11 cellular contexts compared by ENCODE assay signal in genomic region chr13:75798353-75799245, GRCh38.
DNase-seq lines count a peak whose midpoint lies in the region; ATAC-seq and TF ChIP-seq lines count a peak whose summit lies in the region.
"Had no signal": no experiment of that assay in that cellular context is flagged by ENCODE, and none has a peak within 500 bp of the region (broad histone marks: within the 10 kb centered on the region; RNA-seq: fewer than 3 reads in every experiment).

No MANE protein-coding gene starts in this region.

- peak overlapping the region; percentile 2 for H3K4me3 Mint-ChIP-seq in T-helper 2 cell treated with Interferon-gamma antibody and Interleukin-4, amounts not matched to agents 5 μg/mL and 100 μg/mL, for 36 hours
- H3K4me3 Mint-ChIP-seq in mesothelial cell of epicardium: no peak overlapping the region
- H3K4me3 Mint-ChIP-seq: natural killer cell had no signal

- peak overlapping the region; percentile 49 for H3K27ac Mint-ChIP-seq in T-helper 2 cell treated with Interferon-gamma antibody and Interleukin-4, amounts not matched to agents 5 μg/mL and 100 μg/mL, for 36 hours
- H3K27ac Mint-ChIP-seq in mesothelial cell of epicardium: no peak overlapping the region
- H3K27ac Mint-ChIP-seq: natural killer cell had no signal

- peaks cover 41% of the 10 kb centered on the region for H3K4me1 Mint-ChIP-seq in T-helper 2 cell treated with Interferon-gamma antibody and Interleukin-4, amounts not matched to agents 5 μg/mL and 100 μg/mL, for 36 hours (ENCODE audit: low read depth)
- H3K4me1 Mint-ChIP-seq in mesothelial cell of epicardium: peaks cover 15% of the 10 kb centered on the region

- no peaks in the 10 kb centered on the region for H3K27me3 Mint-ChIP-seq in T-helper 2 cell treated with Interferon-gamma antibody and Interleukin-4, amounts not matched to agents 5 μg/mL and 100 μg/mL, for 36 hours (ENCODE audit: low read depth)
- no peaks in the 10 kb centered on the region for H3K27me3 Mint-ChIP-seq in mesothelial cell of epicardium (ENCODE audit: low read depth)

- H3K36me3 Mint-ChIP-seq in T-helper 2 cell treated with Interferon-gamma antibody and Interleukin-4, amounts not matched to agents 5 μg/mL and 100 μg/mL, for 36 hours (ENCODE audit: low read depth): peaks cover 12% of the 10 kb centered on the region
- H3K36me3 Mint-ChIP-seq in mesothelial cell of epicardium: peaks cover 21% of the 10 kb centered on the region
- H3K36me3 Mint-ChIP-seq: natural killer cell had no signal

- ATAC-seq in HG03521 (IDR thresholded peaks at IDR 0.05; ENCODE audit: unreplicated experiment) (no peak), HG03520 (IDR thresholded peaks at IDR 0.05; ENCODE audit: unreplicated experiment) (no peak)
- ATAC-seq: natural killer cell had no signal

- in situ Hi-C loops in ACHN (cut with HindIII; ENCODE audit: low pct_ligation_motif_present, low pct_unique_long_range_greater_than_20kb, low sequenced_read_pairs): no loop called here

- H3K4me3 ChIP-seq in GM06990 (replicated peaks; ENCODE audit: low read depth, low read length): no peak overlapping the region
- H3K4me3 ChIP-seq: thoracic aorta had no signal

- no peaks in the 10 kb centered on the region for H3K27me3 ChIP-seq in GM06990 (replicated peaks; ENCODE audit: control insufficient read depth, insufficient read depth, low read length)

- DNase-seq in ACHN: peak; percentile 22
- DNase-seq in GM06990 (ENCODE audit: extremely low read depth, insufficient read length): peak; percentile 9
- peak; percentile 11 for DNase-seq in T-helper 2 cell treated with Interferon-gamma antibody and Interleukin-4, amounts not matched to agents 5 μg/mL and 100 μg/mL, for 36 hours (ENCODE audit: low spot score)
- DNase-seq in iris pigment epithelial cell (ENCODE audit: low read depth): peak; percentile 58
- no peak for DNase-seq in mesothelial cell of epicardium (ENCODE audit: low spot score in 2 of 2, unreplicated experiment in 2 of 2)
- DNase-seq in NCI-H526 treated with DMSO at 0.1 percent for 48 hours (lab: John Stamatoyannopoulos, UW): no peak
- DNase-seq: hypothalamus, natural killer cell had no signal

- H3K9me3 Mint-ChIP-seq in T-helper 2 cell treated with Interferon-gamma antibody and Interleukin-4, amounts not matched to agents 5 μg/mL and 100 μg/mL, for 36 hours: no peaks in the 10 kb centered on the region
- peaks cover 5% of the 10 kb centered on the region for H3K9me3 Mint-ChIP-seq in mesothelial cell of epicardium
- H3K9me3 Mint-ChIP-seq: natural killer cell had no signal

- H3K36me3 ChIP-seq in GM06990 (ENCODE audit: control insufficient read depth, insufficient read depth, low read length): no peaks in the 10 kb centered on the region; the same call in none of the 2 replicates
- H3K36me3 ChIP-seq: thoracic aorta had no signal

- TF ChIP-seq CTCF in GM06990 (IDR thresholded peaks at IDR 0.05; ENCODE audit: insufficient read depth, low read length, poor library complexity, severe bottlenecking): no peak
- no peak for TF ChIP-seq CTCF in mesothelial cell of epicardium (IDR thresholded peaks at IDR 0.05; ENCODE audit: unreplicated experiment)

Comparison
In these comparisons a context has a peak if more than half of its experiments do, and no peak if none do; other contexts are left out.
1. DNase-seq: peak in ACHN (single experiment), GM06990 (single experiment), T-helper 2 cell treated with Interferon-gamma antibody and Interleukin-4, amounts not matched to agents 5 μg/mL and 100 μg/mL, for 36 hours (single experiment) and iris pigment epithelial cell (single experiment); none in mesothelial cell of epicardium (0 of 2) and NCI-H526 treated with DMSO at 0.1 percent for 48 hours (single experiment).